ENCODE assay signal across 26 cellular contexts in genomic region chr2:236785611-236786057, GRCh38.
A peak's percentile ranks its signal among the peaks of the same experiment; 100 is the strongest.
DNase-seq lines count a peak whose midpoint lies in the region; ATAC-seq, FAIRE-seq and TF ChIP-seq lines count a peak whose summit lies in the region.
"Had no signal": no experiment of that assay in that cellular context is flagged by ENCODE, and none has a peak within 500 bp of the region (broad histone marks: within the 10 kb centered on the region; RNA-seq: fewer than 3 reads in every experiment).

No MANE protein-coding gene starts in this region.

- no peaks in the 10 kb centered on the region for H3K36me3 ChIP-seq in astrocyte (ENCODE audit: insufficient read depth, low read length)
- H3K36me3 ChIP-seq in CD4-positive, alpha-beta memory T cell (ENCODE audit: insufficient read depth, low read length), result no peaks in the 10 kb centered on the region
- H3K36me3 ChIP-seq in mammary epithelial cell (ENCODE audit: insufficient read depth, low read length), result no peaks in the 10 kb centered on the region
- no peaks in the 10 kb centered on the region for H3K36me3 ChIP-seq in neural progenitor cell
- H3K36me3 ChIP-seq: suprapubic skin had no signal

- DNase-seq in astrocyte (ENCODE audit: low read depth) (peak; percentile 43), epithelial cell of prostate (ENCODE audit: low read depth, low spot score) (no peak), islet precursor cell (peak; percentile 50), sciatic nerve (ENCODE audit: low spot score) (no peak), mammary epithelial cell (no peak), neural progenitor cell (ENCODE audit: low spot score) (no peak)
- no peak for DNase-seq in CD4-positive, alpha-beta memory T cell
- DNase-seq in stimulated activated CD4-positive, alpha-beta T cell treated with anti-CD3 and anti-CD28 coated beads, Interleukin-2, amount 100 ng/mL, for 24 hours, result no peak
- DNase-seq: activated CD4-positive, alpha-beta T cell treated with anti-CD3 and anti-CD28 coated beads, Interleukin-2, amount 10 ng/mL, durations not matched to agents 24 days and 14 days; IMR-90; NCI-H2107; NCI-H510A treated with DMSO at 0.1 percent for 48 hours; NK-92 treated with Interleukin-12 subunit alpha and Interleukin-12 subunit beta, amount 100 ng/mL, for 24 hours; stimulated activated CD4-positive, alpha-beta T cell treated with anti-CD3 and anti-CD28 coated beads, Interleukin-1b, Interleukin-23, amount 100 ng/mL, for 48 hours; T-helper 17 cell had no signal

- H3K79me2 ChIP-seq in astrocyte (ENCODE audit: insufficient read depth, low read length) (no peaks in the 10 kb centered on the region), mammary epithelial cell (ENCODE audit: insufficient read depth, low read length) (no peaks in the 10 kb centered on the region), neural progenitor cell (ENCODE audit: low read depth) (no peaks in the 10 kb centered on the region)

- dilution Hi-C loops in mammary epithelial cell (cut with HindIII; ENCODE audit: low sequenced_read_pairs), result no loop called here

- POLR2A ChIA-PET in CD4-positive, alpha-beta memory T cell (lab: Charles Lee; ENCODE audit: partially characterized antibody), result no interaction called here

- H3K36me3 Mint-ChIP-seq in astrocyte (ENCODE audit: low read depth, unreplicated experiment), result peaks cover 3% of the 10 kb centered on the region
- H3K36me3 Mint-ChIP-seq in CD4-positive, alpha-beta memory T cell, result no peaks in the 10 kb centered on the region
- no peaks in the 10 kb centered on the region for H3K36me3 Mint-ChIP-seq in neural progenitor cell
- H3K36me3 Mint-ChIP-seq: activated naive CD4-positive, alpha-beta T cell treated with anti-CD3 and anti-CD28 coated beads, Interleukin-2, amount 50 U/mL, for 72 hours; stimulated activated memory B cell treated with anti-CD40 and anti-IgM and Interleukin-4, amounts not matched to agents 10 μg/mL and 1 μg/mL and 100 μg/mL, for 72 hours had no signal

- H3K27ac Mint-ChIP-seq in astrocyte (ENCODE audit: unreplicated experiment) (no peak overlapping the region), neural progenitor cell (no peak overlapping the region)
- H3K27ac Mint-ChIP-seq in CD4-positive, alpha-beta memory T cell, result no peak overlapping the region
- H3K27ac Mint-ChIP-seq: activated CD4-positive, alpha-beta T cell treated with anti-CD3 and anti-CD28 coated beads, Interleukin-2, amount 10 ng/mL, durations not matched to agents 24 days and 14 days; activated naive CD4-positive, alpha-beta T cell treated with anti-CD3 and anti-CD28 coated beads, Interleukin-2, amount 50 U/mL, for 72 hours; activated T-helper 1 cell treated with anti-CD3 and anti-CD28 coated beads, Interleukin-12 subunit alpha, Interleukin-12 subunit beta, Interleukin-2, Interleukin-4 antibody, amounts not matched to agents 30 ng/mL and 10 ng/mL and 1 ng/mL, durations not matched to agents 14 hours and 24 hours and 36 hours; stimulated activated memory B cell treated with anti-CD40 and anti-IgM and Interleukin-4, amounts not matched to agents 10 μg/mL and 1 μg/mL and 100 μg/mL, for 72 hours; T-helper 17 cell had no signal

- H3K4me1 ChIP-seq in astrocyte (ENCODE audit: insufficient read depth, low read length) (no peaks in the 10 kb centered on the region), mammary epithelial cell (ENCODE audit: insufficient read depth, low read length) (peaks cover 4% of the 10 kb centered on the region), neural progenitor cell (peaks cover 11% of the 10 kb centered on the region)
- no peaks in the 10 kb centered on the region for H3K4me1 ChIP-seq in CD4-positive, alpha-beta memory T cell (ENCODE audit: insufficient read depth, low read length)
- H3K4me1 ChIP-seq: suprapubic skin had no signal

- H3K4me3 ChIP-seq in astrocyte (ENCODE audit: insufficient read depth, low read depth, low read length), result no peak overlapping the region
- H3K4me3 ChIP-seq in CD4-positive, alpha-beta memory T cell (ENCODE audit: low read length in 2 of 2), result no peak overlapping the region
- H3K4me3 ChIP-seq in mammary epithelial cell (replicated peaks in 1 of 3; ENCODE audit: insufficient read depth in 1 of 3, low read depth in 2 of 3, low read length in 3 of 3), result no peak overlapping the region
- H3K4me3 ChIP-seq in neural progenitor cell, result no peak overlapping the region
- H3K4me3 ChIP-seq: suprapubic skin had no signal

- H3K27me3 Mint-ChIP-seq in astrocyte (ENCODE audit: low read depth, unreplicated experiment) (peaks cover 4% of the 10 kb centered on the region), neural progenitor cell (ENCODE audit: insufficient read depth, low read depth) (peaks cover 3% of the 10 kb centered on the region)
- H3K27me3 Mint-ChIP-seq in CD4-positive, alpha-beta memory T cell, result peaks cover 27 to 44% of the 10 kb centered on the region in 2 donors

- TF ChIP-seq CTCF in astrocyte (IDR thresholded peaks at IDR 0.05; ENCODE audit: insufficient read depth, low read depth, low read length), result no peak
- no peak for TF ChIP-seq CTCF in mammary epithelial cell (conservative IDR thresholded peaks at IDR 0.05 in 1 of 2, IDR thresholded peaks at IDR 0.05 in 1 of 2; ENCODE audit: extremely low read depth in 1 of 2, insufficient read depth in 1 of 2, low read depth in 1 of 2, low read length in 2 of 2)
- TF ChIP-seq CTCF in neural progenitor cell (IDR thresholded peaks at IDR 0.05), result no peak

- H3K27ac ChIP-seq in astrocyte (ENCODE audit: low read depth, low read length) (no peak overlapping the region), epithelial cell of prostate (peak overlapping the region; percentile 22), mammary epithelial cell (ENCODE audit: insufficient read depth, low read depth, low read length) (no peak overlapping the region), neural progenitor cell (no peak overlapping the region)
- no peak overlapping the region for H3K27ac ChIP-seq in CD4-positive, alpha-beta memory T cell (ENCODE audit: low read depth, low read length)
- H3K27ac ChIP-seq: C4-2B, suprapubic skin had no signal

- no TSS peak for BruUV-seq in mammary epithelial cell (replicated peaks; lab: Mats Ljungman, UMichigan)

- no peak overlapping the region for H2AFZ ChIP-seq in astrocyte (ENCODE audit: low read depth, low read length)
- H2AFZ ChIP-seq in mammary epithelial cell (ENCODE audit: low read depth, low read length), result no peak overlapping the region
- no peak overlapping the region for H2AFZ ChIP-seq in neural progenitor cell (replicated peaks)

- H3K27me3 ChIP-seq in astrocyte (ENCODE audit: insufficient read depth, low read length) (peaks cover 10% of the 10 kb centered on the region), mammary epithelial cell (ENCODE audit: insufficient read depth, low read length) (no peaks in the 10 kb centered on the region), neural progenitor cell (no peaks in the 10 kb centered on the region)
- no peaks in the 10 kb centered on the region for H3K27me3 ChIP-seq in CD4-positive, alpha-beta memory T cell (ENCODE audit: insufficient read depth, low read length)
- H3K27me3 ChIP-seq: suprapubic skin had no signal

- H3K9me3 Mint-ChIP-seq in astrocyte (ENCODE audit: unreplicated experiment) (peaks cover 14% of the 10 kb centered on the region), neural progenitor cell (peaks cover 16% of the 10 kb centered on the region)
- H3K9me3 Mint-ChIP-seq in CD4-positive, alpha-beta memory T cell, result no peaks in the 10 kb centered on the region
- H3K9me3 Mint-ChIP-seq: activated CD4-positive, alpha-beta T cell treated with anti-CD3 and anti-CD28 coated beads, Interleukin-2, amount 10 ng/mL, durations not matched to agents 24 days and 14 days; activated T-helper 1 cell treated with anti-CD3 and anti-CD28 coated beads, Interleukin-12 subunit alpha, Interleukin-12 subunit beta, Interleukin-2, Interleukin-4 antibody, amounts not matched to agents 30 ng/mL and 10 ng/mL and 1 ng/mL, durations not matched to agents 14 hours and 24 hours and 36 hours; stimulated activated memory B cell treated with anti-CD40 and anti-IgM and Interleukin-4, amounts not matched to agents 10 μg/mL and 1 μg/mL and 100 μg/mL, for 72 hours had no signal

- H4K20me1 ChIP-seq in astrocyte (ENCODE audit: insufficient read depth, low read length) (no peaks in the 10 kb centered on the region), mammary epithelial cell (ENCODE audit: insufficient read depth, low read length) (no peaks in the 10 kb centered on the region), neural progenitor cell (ENCODE audit: low read depth) (no peaks in the 10 kb centered on the region)

- 96% methylated on average over 6 of the region's 6 CpGs for WGBS in mammary epithelial cell (ENCODE audit: low coverage, missing lambda C conversion rate)

- no peak overlapping the region for H3K4me3 Mint-ChIP-seq in astrocyte (ENCODE audit: unreplicated experiment)
- no peak overlapping the region for H3K4me3 Mint-ChIP-seq in CD4-positive, alpha-beta memory T cell
- no peak overlapping the region for H3K4me3 Mint-ChIP-seq in neural progenitor cell
- H3K4me3 Mint-ChIP-seq: activated CD4-positive, alpha-beta T cell treated with anti-CD3 and anti-CD28 coated beads, Interleukin-2, amount 10 ng/mL, durations not matched to agents 24 days and 14 days; activated T-helper 1 cell treated with anti-CD3 and anti-CD28 coated beads, Interleukin-12 subunit alpha, Interleukin-12 subunit beta, Interleukin-2, Interleukin-4 antibody, amounts not matched to agents 30 ng/mL and 10 ng/mL and 1 ng/mL, durations not matched to agents 14 hours and 24 hours and 36 hours; nephron; stimulated activated memory B cell treated with anti-CD40 and anti-IgM and Interleukin-4, amounts not matched to agents 10 μg/mL and 1 μg/mL and 100 μg/mL, for 72 hours; T-helper 17 cell had no signal

- FAIRE-seq in astrocyte (lab: Jason Lieb, UNC), result no peak
- FAIRE-seq: D721Med, endometrium, frontal cortex, H54 had no signal

- H3F3A ChIP-seq in neural progenitor cell (ENCODE audit: low read depth), result no peaks in the 10 kb centered on the region

- H3K4me2 ChIP-seq in astrocyte (ENCODE audit: low read length) (no peak overlapping the region), mammary epithelial cell (ENCODE audit: insufficient read depth, low read depth, low read length) (no peak overlapping the region), neural progenitor cell (no peak overlapping the region)

- peaks cover 29% of the 10 kb centered on the region for H3K4me1 Mint-ChIP-seq in astrocyte (ENCODE audit: low read depth, unreplicated experiment)
- H3K4me1 Mint-ChIP-seq in CD4-positive, alpha-beta memory T cell, result peaks cover 0 to 3% (median 0%) of the 10 kb centered on the region in 4 donors
- H3K4me1 Mint-ChIP-seq in neural progenitor cell, result peaks cover 27% of the 10 kb centered on the region
- H3K4me1 Mint-ChIP-seq: activated CD4-positive, alpha-beta T cell treated with anti-CD3 and anti-CD28 coated beads, Interleukin-2, amount 10 ng/mL, durations not matched to agents 24 days and 14 days; T-helper 17 cell had no signal

- in situ Hi-C loops in mammary epithelial cell (cut with MboI; ENCODE audit: low sequenced_read_pairs in 2 of 2), result no loop called here

- ATAC-seq in sciatic nerve, result peak; percentile 52
- ATAC-seq: activated naive CD4-positive, alpha-beta T cell treated with anti-CD3 and anti-CD28 coated beads, Interleukin-2, amount 50 U/mL, for 72 hours; Panc1; stimulated activated memory B cell treated with anti-CD40 and anti-IgM and Interleukin-4, amounts not matched to agents 10 μg/mL and 1 μg/mL and 100 μg/mL, for 72 hours; T-helper 17 cell had no signal

- CTCF ChIA-PET in CD4-positive, alpha-beta memory T cell (lab: Charles Lee; ENCODE audit: partially characterized antibody), result interaction anchor here (1.2 kb wide), 1 partner anchor 10 kb away, joined by 3 read pairs; no protein-coding TSS in a partner anchor
- CTCF ChIA-PET in mammary epithelial cell (lab: Charles Lee; ENCODE audit: low non-redundant PET), result no interaction called here

- H3K9me3 ChIP-seq in astrocyte (ENCODE audit: insufficient read depth, low read depth, low read length) (no peaks in the 10 kb centered on the region), mammary epithelial cell (replicated peaks; ENCODE audit: insufficient read depth, low read length) (no peaks in the 10 kb centered on the region), neural progenitor cell (ENCODE audit: low read depth) (no peaks in the 10 kb centered on the region)
- no peaks in the 10 kb centered on the region for H3K9me3 ChIP-seq in CD4-positive, alpha-beta memory T cell (ENCODE audit: control insufficient read depth in 1 of 2, low read length in 2 of 2)
- H3K9me3 ChIP-seq: suprapubic skin had no signal

- intact Hi-C loops in sciatic nerve (cut with DNase I), result no loop called here
- intact Hi-C loops in CD4-positive, alpha-beta memory T cell (cut with micrococcal nuclease), result no loop called here
- intact Hi-C loops in mammary epithelial cell (cut with micrococcal nuclease), result no loop called here

- H3K9ac ChIP-seq in astrocyte (ENCODE audit: low read length), result no peak overlapping the region
- no peak overlapping the region for H3K9ac ChIP-seq in mammary epithelial cell (ENCODE audit: insufficient read depth, low read length)
- H3K9ac ChIP-seq in neural progenitor cell, result no peak overlapping the region

Comparison
In these comparisons a context has a peak if more than half of its experiments do, and no peak if none do; other contexts are left out.
1. DNase-seq: peak in astrocyte (single experiment) and islet precursor cell (single experiment); none in epithelial cell of prostate (single experiment), sciatic nerve (single experiment), CD4-positive, alpha-beta memory T cell (0 of 5), stimulated activated CD4-positive, alpha-beta T cell treated with anti-CD3 and anti-CD28 coated beads, Interleukin-2, amount 100 ng/mL, for 24 hours (0 of 2), mammary epithelial cell (single experiment) and neural progenitor cell (single experiment).